In genomic region chr16:13113786-13114185, GRCh38 we compare ENCODE assay signal across 16 cellular contexts.
"Had no signal": no experiment of that assay in that cellular context is flagged by ENCODE, and none has a peak within 500 bp of the region (broad histone marks: within the 10 kb centered on the region; RNA-seq: fewer than 3 reads in every experiment).

No MANE protein-coding gene starts in this region.

- H3K27ac ChIP-seq: epithelial cell of prostate, esophagus squamous epithelium, neutrophil, psoas muscle, sigmoid colon had no signal

- H3K36me3 Mint-ChIP-seq: immature natural killer cell; natural killer cell treated with Interleukin-12 subunit alpha and Interleukin-12 subunit beta and Interleukin-15 and Interleukin-18, amount 100 ng/mL, for 72 hours had no signal

- H3K4me2 ChIP-seq: smooth muscle cell had no signal

- H3K27ac Mint-ChIP-seq: effector memory CD8-positive, alpha-beta T cell; immature natural killer cell; natural killer cell treated with Interleukin-12 subunit alpha and Interleukin-12 subunit beta and Interleukin-15 and Interleukin-18, amount 100 ng/mL, for 72 hours; stimulated activated naive CD8-positive, alpha-beta T cell treated with anti-CD3 and anti-CD28 coated beads, Interleukin-15, Interleukin-2, amounts not matched to agents 100 ng/mL and 50 ng/mL, for 24 hours had no signal

- H3K4me1 ChIP-seq: esophagus squamous epithelium, psoas muscle, sigmoid colon had no signal

- H3K4me3 Mint-ChIP-seq: effector memory CD8-positive, alpha-beta T cell; immature natural killer cell; natural killer cell treated with Interleukin-12 subunit alpha and Interleukin-12 subunit beta and Interleukin-15 and Interleukin-18, amount 100 ng/mL, for 72 hours; stimulated activated naive CD8-positive, alpha-beta T cell treated with anti-CD3 and anti-CD28 coated beads, Interleukin-15, Interleukin-2, amounts not matched to agents 100 ng/mL and 50 ng/mL, for 24 hours had no signal

- H3K27me3 ChIP-seq: esophagus squamous epithelium, neutrophil, sigmoid colon, tibial nerve had no signal

- H3K36me3 ChIP-seq: esophagus squamous epithelium, neutrophil, sigmoid colon, tibial nerve had no signal

- H3K4me1 Mint-ChIP-seq: immature natural killer cell had no signal

- H3K27me3 Mint-ChIP-seq: effector memory CD8-positive, alpha-beta T cell; natural killer cell treated with Interleukin-12 subunit alpha and Interleukin-12 subunit beta and Interleukin-15 and Interleukin-18, amount 100 ng/mL, for 72 hours; stimulated activated naive CD8-positive, alpha-beta T cell treated with anti-CD3 and anti-CD28 coated beads, Interleukin-15, Interleukin-2, amounts not matched to agents 100 ng/mL and 50 ng/mL, for 24 hours had no signal

- H3K9me3 Mint-ChIP-seq: stimulated activated naive CD8-positive, alpha-beta T cell treated with anti-CD3 and anti-CD28 coated beads, Interleukin-15, Interleukin-2, amounts not matched to agents 100 ng/mL and 50 ng/mL, for 24 hours had no signal

- H3K9me3 ChIP-seq: esophagus squamous epithelium, neutrophil, psoas muscle, sigmoid colon, tibial nerve had no signal

- DNase-seq: effector memory CD8-positive, alpha-beta T cell; esophagus squamous epithelium; immature natural killer cell; left colon; left ventricle myocardium superior; mucosa of descending colon; psoas muscle; sigmoid colon; stimulated activated CD4-positive, alpha-beta T cell treated with anti-CD3 and anti-CD28 coated beads, Interleukin-2, amount 100 ng/mL, for 48 hours had no signal

- H3K4me3 ChIP-seq: esophagus squamous epithelium, lung, mucosa of descending colon, psoas muscle, sigmoid colon, smooth muscle cell, tibial nerve had no signal

- ATAC-seq: effector memory CD8-positive, alpha-beta T cell; left colon; left ventricle myocardium superior; mucosa of descending colon; natural killer cell treated with Interleukin-12 subunit alpha and Interleukin-12 subunit beta and Interleukin-15 and Interleukin-18, amount 100 ng/mL, for 72 hours; psoas muscle had no signal
